In the genomic region with DNA sequence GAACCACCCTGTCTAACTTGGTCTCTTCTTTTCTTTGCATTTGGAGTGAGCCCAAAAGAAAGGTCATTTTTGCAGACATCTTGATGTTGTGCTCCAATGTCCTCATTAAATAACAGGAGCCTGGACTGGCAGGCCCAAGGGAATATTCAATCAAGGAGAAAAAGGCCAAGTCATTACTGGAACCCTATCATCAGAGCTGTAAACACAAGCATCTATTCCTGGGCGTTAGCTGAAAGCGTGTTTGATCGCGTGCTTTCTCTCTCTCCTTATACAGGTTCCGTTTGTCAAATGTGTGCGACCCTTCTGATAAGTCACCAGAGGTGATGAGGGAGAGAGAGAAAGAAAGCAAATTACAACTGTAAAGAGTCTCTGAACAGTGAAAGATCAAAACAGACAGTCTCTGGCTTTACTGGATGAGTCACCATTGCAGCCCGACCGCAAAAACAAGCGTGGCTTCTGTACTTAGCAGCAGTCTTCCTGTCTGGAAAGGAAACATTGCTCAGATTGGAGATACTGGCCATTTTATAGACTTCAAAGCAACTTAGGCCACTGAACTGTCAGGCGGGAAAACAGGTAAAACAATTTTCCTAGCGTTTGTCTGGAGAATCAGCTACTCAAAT, we compare ENCODE assay signal across 8 cellular contexts. TPM values are rescaled to one million over a fixed set of nuclear protein-coding genes. Genes with fewer than 3 reads are reported as not detected.
DNase-seq lines count a peak whose midpoint lies in the region; ATAC-seq, FAIRE-seq and TF ChIP-seq lines count a peak whose summit lies in the region.

No MANE protein-coding gene starts in this region.

- TF ChIP-seq CTCF in fibroblast of the aortic adventitia (IDR thresholded peaks at IDR 0.05; ENCODE audit: insufficient read depth, low read length), result no peak

- peak overlapping the region; percentile 55 to 81 (median 70) for H3K4me3 Mint-ChIP-seq in CD4-positive, CD25-positive, alpha-beta regulatory T cell

- ATAC-seq in CD4-positive, CD25-positive, alpha-beta regulatory T cell (ENCODE audit: low read depth in 2 of 2), result peak; percentile 96 to 97
- peak; percentile 93 for ATAC-seq in GM21786 (IDR thresholded peaks at IDR 0.05; ENCODE audit: unreplicated experiment)

- peak overlapping the region; percentile 84 for H3K27ac ChIP-seq in CD4-positive, CD25-positive, alpha-beta regulatory T cell (ENCODE audit: insufficient read depth, low read length, poor library complexity, severe bottlenecking)
- H3K27ac ChIP-seq in small intestine (ENCODE audit: low read depth in 1 of 2, low read length in 1 of 2) (peak overlapping the region; percentile 60 to 84), substantia nigra (ENCODE audit: low read depth, low read length, poor library complexity, severe bottlenecking) (no peak overlapping the region)

- 47 to 65% (median 48%) methylated on average over 11 of the region's 11 CpGs for WGBS in small intestine, 3 donors

- peaks cover 23% of the 10 kb centered on the region for H3K4me1 ChIP-seq in CD4-positive, CD25-positive, alpha-beta regulatory T cell (ENCODE audit: control insufficient read depth, insufficient read depth, low read length, poor library complexity, severe bottlenecking)
- H3K4me1 ChIP-seq in small intestine (ENCODE audit: control insufficient read depth in 2 of 2, insufficient read depth in 1 of 2, low read depth in 1 of 2, low read length in 1 of 2), result peaks cover 0 to 8% of the 10 kb centered on the region in 2 donors

- peak overlapping the region; percentile 71 for H3K4me3 ChIP-seq in CD4-positive, CD25-positive, alpha-beta regulatory T cell (ENCODE audit: low read depth, low read length)
- no peak overlapping the region for H3K4me3 ChIP-seq in fibroblast of the aortic adventitia (ENCODE audit: low read depth, low read length)
- no peak overlapping the region for H3K4me3 ChIP-seq in small intestine (ENCODE audit: low read depth in 1 of 2, low read length in 2 of 2)

- peaks cover 0 to 11% (median 3%) of the 10 kb centered on the region in 7 donors for H3K9me3 Mint-ChIP-seq in CD4-positive, CD25-positive, alpha-beta regulatory T cell

- no peak for FAIRE-seq in small intestine (lab: Jason Lieb, UNC)

- no peaks in the 10 kb centered on the region for H3K27me3 ChIP-seq in CD4-positive, CD25-positive, alpha-beta regulatory T cell (ENCODE audit: control insufficient read depth, insufficient read depth, low read length)
- no peaks in the 10 kb centered on the region for H3K27me3 ChIP-seq in small intestine (ENCODE audit: control insufficient read depth in 2 of 2, insufficient read depth in 2 of 2, low read length in 2 of 2)

- H3K4me1 Mint-ChIP-seq in CD4-positive, CD25-positive, alpha-beta regulatory T cell, result peaks cover 21 to 35% (median 27%) of the 10 kb centered on the region in 4 donors

- no peaks in the 10 kb centered on the region for H3K9me3 ChIP-seq in CD4-positive, CD25-positive, alpha-beta regulatory T cell (ENCODE audit: control insufficient read depth in 2 of 2, low read length in 2 of 2)
- H3K9me3 ChIP-seq in small intestine (ENCODE audit: control insufficient read depth, low read depth), result no peaks in the 10 kb centered on the region

- peak; percentile 61 to 95 (median 72) for DNase-seq in CD4-positive, CD25-positive, alpha-beta regulatory T cell
- peak; percentile 11 for DNase-seq in NCI-H2227 (lab: John Stamatoyannopoulos, UW; ENCODE audit: unreplicated experiment)
- peak; percentile 77 for DNase-seq in activated CD8-positive, alpha-beta memory T cell treated with anti-CD3 and anti-CD28 coated beads, Interleukin-2, amount 50 U/mL, for 48 hours
- peak; percentile 74 for DNase-seq in fibroblast of the aortic adventitia (ENCODE audit: low read depth)
- peak; percentile 59 for DNase-seq in small intestine
- DNase-seq in SHP77 treated with DMSO at 0.1 percent for 48 hours (lab: John Stamatoyannopoulos, UW), result no peak
- no peak for DNase-seq in substantia nigra (lab: John Stamatoyannopoulos, UW)

- no peaks in the 10 kb centered on the region for H3K36me3 ChIP-seq in CD4-positive, CD25-positive, alpha-beta regulatory T cell (ENCODE audit: control insufficient read depth, insufficient read depth, low read length)
- no peaks in the 10 kb centered on the region for H3K36me3 ChIP-seq in small intestine (ENCODE audit: control insufficient read depth in 2 of 2, insufficient read depth in 2 of 2, low read length in 2 of 2)

- no peaks in the 10 kb centered on the region for H3K27me3 Mint-ChIP-seq in CD4-positive, CD25-positive, alpha-beta regulatory T cell

- H3K36me3 Mint-ChIP-seq in CD4-positive, CD25-positive, alpha-beta regulatory T cell, result peaks cover 5% of the 10 kb centered on the region

- peak overlapping the region; percentile 90 to 99 (median 95) for H3K27ac Mint-ChIP-seq in CD4-positive, CD25-positive, alpha-beta regulatory T cell

RNA-seq across cellular contexts. Expression of gene TPRG1, which starts 39.5 kb away (rescaled TPM):
- 5.5 TPM for total RNA-seq in CD4-positive, CD25-positive, alpha-beta regulatory T cell
- polyA plus RNA-seq in CD4-positive, CD25-positive, alpha-beta regulatory T cell, result 10 to 100 TPM in 1 of 4 donors, 1 to 10 TPM in 3; 1.5 to 10.8 (median 3.7) TPM
- 0.45 and 8.6 TPM in 2 replicates for total RNA-seq in fibroblast of the aortic adventitia (ENCODE audit: low replicate concordance)
- polyA plus RNA-seq in small intestine, result 1 to 10 TPM in 1 of 3 donors, under 1 TPM in 2; 0.89 to 1.9 (median 1.00) TPM

Comparison
In these comparisons a context has a peak if more than half of its experiments do, and no peak if none do; other contexts are left out.
1. DNase-seq: peak in CD4-positive, CD25-positive, alpha-beta regulatory T cell (3 of 3), NCI-H2227 (single experiment), activated CD8-positive, alpha-beta memory T cell treated with anti-CD3 and anti-CD28 coated beads, Interleukin-2, amount 50 U/mL, for 48 hours (single experiment), fibroblast of the aortic adventitia (single experiment) and small intestine (single experiment); none in SHP77 treated with DMSO at 0.1 percent for 48 hours (single experiment) and substantia nigra (0 of 49).